Comparison of ENCODE assay signal across 21 cellular contexts in genomic region chr22:50215297-50216049, GRCh38. TPM values are rescaled to one million over a fixed set of nuclear protein-coding genes. Genes with fewer than 3 reads are reported as not detected.
DNase-seq lines count a peak whose midpoint lies in the region; ATAC-seq, FAIRE-seq and TF ChIP-seq lines count a peak whose summit lies in the region.
"Had no signal": no experiment of that assay in that cellular context is flagged by ENCODE, and none has a peak within 500 bp of the region (broad histone marks: within the 10 kb centered on the region; RNA-seq: fewer than 3 reads in every experiment).

No MANE protein-coding gene starts in this region.

- H3K27me3 ChIP-seq in astrocyte (ENCODE audit: insufficient read depth, low read length), result no peaks in the 10 kb centered on the region
- H3K27me3 ChIP-seq in neuronal stem cell (ENCODE audit: control insufficient read depth in 3 of 3, insufficient read depth in 3 of 3, low read depth in 1 of 3, low read length in 3 of 3), result no peaks in the 10 kb centered on the region
- H3K27me3 ChIP-seq: upper lobe of right lung had no signal

- H3K18ac ChIP-seq in neuronal stem cell (ENCODE audit: low read length), result no peak overlapping the region

- no peak for TF ChIP-seq CTCF in astrocyte (IDR thresholded peaks at IDR 0.05; ENCODE audit: insufficient read depth, low read depth, low read length)

- H3K27me3 Mint-ChIP-seq in activated T-cell treated with anti-CD3 and anti-CD28 coated beads, Interleukin-2, amount 50 U/mL, for 24 hours, result no peaks in the 10 kb centered on the region
- no peaks in the 10 kb centered on the region for H3K27me3 Mint-ChIP-seq in astrocyte (ENCODE audit: low read depth, unreplicated experiment)
- H3K27me3 Mint-ChIP-seq: stimulated activated naive CD8-positive, alpha-beta T cell treated with anti-CD3 and anti-CD28 coated beads, Interleukin-15, Interleukin-2, amounts not matched to agents 100 ng/mL and 50 ng/mL, for 24 hours; T-cell had no signal

- H2AFZ ChIP-seq in astrocyte (ENCODE audit: low read depth, low read length) (no peak overlapping the region), neuronal stem cell (ENCODE audit: low read length) (no peak overlapping the region)
- H2AFZ ChIP-seq: GM23338 had no signal

- H2BK5ac ChIP-seq in neuronal stem cell (ENCODE audit: low read length), result no peak overlapping the region

- no peak overlapping the region for H3K4ac ChIP-seq in neuronal stem cell (ENCODE audit: low read length)

- peaks cover 15% of the 10 kb centered on the region for H3K36me3 ChIP-seq in astrocyte (ENCODE audit: insufficient read depth, low read length)
- peaks cover 60 to 89% of the 10 kb centered on the region in 2 donors for H3K36me3 ChIP-seq in neuronal stem cell (replicated peaks in 1 of 2; ENCODE audit: control insufficient read depth in 2 of 2, insufficient read depth in 2 of 2, low read length in 2 of 2)

- H2BK15ac ChIP-seq in neuronal stem cell (ENCODE audit: low read length), result no peak overlapping the region

- H3K9me3 ChIP-seq in astrocyte (ENCODE audit: insufficient read depth, low read depth, low read length), result no peaks in the 10 kb centered on the region
- peaks cover 0 to 2% of the 10 kb centered on the region in 2 donors for H3K9me3 ChIP-seq in neuronal stem cell (replicated peaks in 1 of 2; ENCODE audit: control insufficient read depth in 2 of 2, insufficient read depth in 1 of 2, low read depth in 1 of 2, low read length in 2 of 2)
- H3K9me3 ChIP-seq: upper lobe of right lung had no signal

- H3K4me3 Mint-ChIP-seq in activated T-cell treated with anti-CD3 and anti-CD28 coated beads, Interleukin-2, amount 50 U/mL, for 24 hours, result no peak overlapping the region
- H3K4me3 Mint-ChIP-seq in astrocyte (ENCODE audit: unreplicated experiment), result no peak overlapping the region
- H3K4me3 Mint-ChIP-seq: GM23338; stimulated activated naive CD8-positive, alpha-beta T cell treated with anti-CD3 and anti-CD28 coated beads, Interleukin-15, Interleukin-2, amounts not matched to agents 100 ng/mL and 50 ng/mL, for 24 hours; T-cell had no signal

- H3K4me3 ChIP-seq in astrocyte (ENCODE audit: insufficient read depth, low read depth, low read length) (no peak overlapping the region), neuronal stem cell (ENCODE audit: low read length in 2 of 2) (no peak overlapping the region)
- H3K4me3 ChIP-seq: GM23338, upper lobe of right lung had no signal

- peak overlapping the region; percentile 65 for H3K23ac ChIP-seq in neuronal stem cell (ENCODE audit: low read depth, low read length, poor library complexity)

- H3K9me3 Mint-ChIP-seq in activated T-cell treated with anti-CD3 and anti-CD28 coated beads, Interleukin-2, amount 50 U/mL, for 24 hours, result no peaks in the 10 kb centered on the region
- no peaks in the 10 kb centered on the region for H3K9me3 Mint-ChIP-seq in astrocyte (ENCODE audit: unreplicated experiment)
- H3K9me3 Mint-ChIP-seq: activated T-helper 2 cell treated with anti-CD3 and anti-CD28 coated beads, Interferon-gamma antibody, Interleukin-2, Interleukin-4, amounts not matched to agents 10 μg/mL and 5 μg/mL and 100 μg/mL, durations not matched to agents 14 hours and 24 hours and 36 hours; GM23338; stimulated activated naive CD8-positive, alpha-beta T cell treated with anti-CD3 and anti-CD28 coated beads, Interleukin-15, Interleukin-2, amounts not matched to agents 100 ng/mL and 50 ng/mL, for 24 hours; T-cell had no signal

- H3K14ac ChIP-seq in neuronal stem cell (ENCODE audit: low read length), result no peak overlapping the region

- FAIRE-seq in astrocyte (lab: Jason Lieb, UNC), result no peak
- FAIRE-seq: keratinocyte had no signal

- no peak overlapping the region for H3K27ac ChIP-seq in astrocyte (ENCODE audit: low read depth, low read length)
- H3K27ac ChIP-seq in neuronal stem cell (replicated peaks; ENCODE audit: low read length), result no peak overlapping the region
- H3K27ac ChIP-seq: C4-2B, upper lobe of right lung, VCaP had no signal

- no peak overlapping the region for H4K91ac ChIP-seq in neuronal stem cell (ENCODE audit: low read depth, low read length, poor library complexity)

- H2BK120ac ChIP-seq in neuronal stem cell (ENCODE audit: low read depth, low read length), result no peak overlapping the region

- H3K4me1 ChIP-seq in astrocyte (ENCODE audit: insufficient read depth, low read length), result no peaks in the 10 kb centered on the region
- H3K4me1 ChIP-seq in neuronal stem cell (ENCODE audit: control insufficient read depth in 2 of 2, insufficient read depth in 1 of 2, low read depth in 1 of 2, low read length in 2 of 2), result no peaks in the 10 kb centered on the region
- H3K4me1 ChIP-seq: upper lobe of right lung had no signal

- WGBS in neuronal stem cell (ENCODE audit: extremely low coverage in 2 of 2, insufficient read length in 2 of 2, insufficient replicate concordance in 1 of 2), 2 donors, result no CpG with 5 or more reads among the region's 17 CpGs

- H2BK12ac ChIP-seq in neuronal stem cell (ENCODE audit: low read length), result no peak overlapping the region

- H3K79me1 ChIP-seq in neuronal stem cell (ENCODE audit: low read depth, low read length), result peaks cover 8% of the 10 kb centered on the region

- H3K27ac Mint-ChIP-seq in activated T-cell treated with anti-CD3 and anti-CD28 coated beads, Interleukin-2, amount 50 U/mL, for 24 hours, result peak overlapping the region; percentile 77
- H3K27ac Mint-ChIP-seq in astrocyte (ENCODE audit: unreplicated experiment), result peak overlapping the region; percentile 60
- H3K27ac Mint-ChIP-seq: activated T-helper 2 cell treated with anti-CD3 and anti-CD28 coated beads, Interferon-gamma antibody, Interleukin-2, Interleukin-4, amounts not matched to agents 10 μg/mL and 5 μg/mL and 100 μg/mL, durations not matched to agents 14 hours and 24 hours and 36 hours; GM23338 had no signal

- no peak for DNase-seq in activated T-cell treated with anti-CD3 and anti-CD28 coated beads, Interleukin-2, amount 50 U/mL, for 24 hours
- no peak for DNase-seq in activated T-cell treated with anti-CD3 and anti-CD28 coated beads for 4 hours
- no peak for DNase-seq in astrocyte (ENCODE audit: low read depth)
- DNase-seq in neuronal stem cell (ENCODE audit: low spot score), result no peak
- DNase-seq in activated effector memory CD4-positive, alpha-beta T cell treated with anti-CD3 and anti-CD28 coated beads, Interleukin-2, amount 50 U/mL, for 16 hours, result no peak
- DNase-seq: amniotic stem cell; cerebellar nuclear complex; midbrain; NCI-H2029; retina; Right ventricle myocardium superior; stimulated activated CD4-positive, alpha-beta T cell treated with anti-CD3 and anti-CD28 coated beads, Interleukin-15, amount 100 ng/mL, for 24 hours; T-cell; upper lobe of right lung had no signal

- H4K20me1 ChIP-seq in astrocyte (ENCODE audit: insufficient read depth, low read length), result peaks cover 76% of the 10 kb centered on the region

- H4K8ac ChIP-seq in neuronal stem cell (ENCODE audit: low read depth, low read length), result no peak overlapping the region

- H3K4me2 ChIP-seq in astrocyte (ENCODE audit: low read length), result no peak overlapping the region
- no peak overlapping the region for H3K4me2 ChIP-seq in neuronal stem cell (ENCODE audit: insufficient read depth, low read length, poor library complexity, severe bottlenecking)
- H3K4me2 ChIP-seq: GM23338 had no signal

- H3K36me3 Mint-ChIP-seq in activated T-cell treated with anti-CD3 and anti-CD28 coated beads, Interleukin-2, amount 50 U/mL, for 24 hours (ENCODE audit: low read depth), result peaks cover 91% of the 10 kb centered on the region
- H3K36me3 Mint-ChIP-seq in astrocyte (ENCODE audit: low read depth, unreplicated experiment), result peaks cover 13% of the 10 kb centered on the region

- ATAC-seq in HG03354 (IDR thresholded peaks at IDR 0.05; ENCODE audit: poor library complexity, severe bottlenecking, unreplicated experiment), result no peak
- ATAC-seq: GM23338, T-cell, upper lobe of right lung had no signal

- H3K4me1 Mint-ChIP-seq in activated T-cell treated with anti-CD3 and anti-CD28 coated beads, Interleukin-2, amount 50 U/mL, for 24 hours (ENCODE audit: low read depth), result peaks cover 8% of the 10 kb centered on the region
- no peaks in the 10 kb centered on the region for H3K4me1 Mint-ChIP-seq in astrocyte (ENCODE audit: low read depth, unreplicated experiment)

- no peak overlapping the region for H2AK5ac ChIP-seq in neuronal stem cell (ENCODE audit: low read depth, low read length)

- H3K9ac ChIP-seq in astrocyte (ENCODE audit: low read length) (no peak overlapping the region), neuronal stem cell (ENCODE audit: low read depth, low read length, poor library complexity) (no peak overlapping the region)

- H3K79me2 ChIP-seq in astrocyte (ENCODE audit: insufficient read depth, low read length), result peaks cover 47% of the 10 kb centered on the region

RNA-seq across cellular contexts. Expression of gene SELENOO, which starts 14.7 kb away (rescaled TPM):
- 16.9 and 18.5 TPM in 2 replicates for total RNA-seq in astrocyte
- 11.5 TPM for polyA plus RNA-seq in neuronal stem cell (2013, experiment 1 of 2)
- 11.4 TPM for polyA plus RNA-seq in neuronal stem cell (2013, experiment 2 of 2)

RNA-seq across cellular contexts. Expression of gene TUBGCP6, which starts 29.4 kb away (rescaled TPM):
- total RNA-seq in astrocyte, result 25.4 and 26.3 TPM in 2 replicates
- 12.1 TPM for polyA plus RNA-seq in neuronal stem cell (2013, experiment 1 of 2)
- polyA plus RNA-seq in neuronal stem cell (2013, experiment 2 of 2), result 12.1 TPM

RNA-seq across cellular contexts. Expression of gene TRABD, which starts 29.8 kb away (rescaled TPM):
- total RNA-seq in astrocyte, result 34.0 and 35.7 TPM in 2 replicates
- polyA plus RNA-seq in neuronal stem cell (2013, experiment 1 of 2), result 34.5 TPM
- 33.8 TPM for polyA plus RNA-seq in neuronal stem cell (2013, experiment 2 of 2)

RNA-seq across cellular contexts. Expression of gene HDAC10, which starts 35.6 kb away (rescaled TPM):
- 36.8 and 46.5 TPM in 2 replicates for total RNA-seq in astrocyte
- polyA plus RNA-seq in neuronal stem cell (2013, experiment 1 of 2), result 20.1 TPM
- polyA plus RNA-seq in neuronal stem cell (2013, experiment 2 of 2), result 18.8 TPM

RNA-seq across cellular contexts. Expression of gene PANX2, which starts 44.9 kb away (rescaled TPM):
- 2.3 and 2.8 TPM in 2 replicates for total RNA-seq in astrocyte
- polyA plus RNA-seq in neuronal stem cell (2013, experiment 1 of 2), result 3.0 TPM
- polyA plus RNA-seq in neuronal stem cell (2013, experiment 2 of 2), result 3.1 TPM
